In the genomic region with DNA sequence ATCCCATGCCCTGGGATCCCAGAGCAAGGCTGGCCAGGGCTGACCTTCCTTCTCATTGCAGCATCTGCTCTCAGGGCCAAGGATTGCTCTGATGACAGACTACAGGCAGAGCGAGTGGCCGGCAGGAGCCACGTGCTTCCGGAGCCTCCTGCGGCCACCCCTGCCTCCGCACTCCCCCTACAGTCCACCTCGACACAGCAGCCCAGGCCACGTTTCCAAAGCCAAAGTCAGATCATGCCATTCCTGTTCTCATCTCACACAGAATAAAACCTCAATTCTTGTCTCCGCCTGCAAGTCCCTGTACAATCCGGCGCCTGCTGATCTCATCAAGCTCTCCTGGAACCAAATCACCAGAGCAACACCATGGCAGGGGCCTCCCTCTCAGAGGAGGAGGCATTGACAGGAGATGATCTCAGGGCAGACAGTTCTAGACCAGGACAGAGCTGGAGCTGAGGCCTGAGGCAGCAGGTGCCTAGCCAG, we compare ENCODE assay signal across 8 cellular contexts. TPM values are rescaled to one million over a fixed set of nuclear protein-coding genes. Genes with fewer than 3 reads are reported as not detected.
A peak's percentile ranks its signal among the peaks of the same experiment; 100 is the strongest.
DNase-seq lines count a peak whose midpoint lies in the region; ATAC-seq and TF ChIP-seq lines count a peak whose summit lies in the region.

No MANE protein-coding gene starts in this region.

- H3K4me3 Mint-ChIP-seq in naive thymus-derived CD4-positive, alpha-beta T cell, result peak overlapping the region in 1 of 10 donors; percentile 13

- no peak for TF ChIP-seq POLR2A in esophagus squamous epithelium (IDR thresholded peaks at IDR 0.05)

- POLR2A ChIA-PET in naive thymus-derived CD4-positive, alpha-beta T cell (lab: Charles Lee), result no interaction called here

- no peaks in the 10 kb centered on the region for H3K36me3 ChIP-seq in RWPE2 (ENCODE audit: low read depth)
- H3K36me3 ChIP-seq in esophagus squamous epithelium, result no peaks in the 10 kb centered on the region
- H3K36me3 ChIP-seq in naive thymus-derived CD4-positive, alpha-beta T cell (ENCODE audit: control insufficient read depth in 2 of 3, insufficient read depth in 3 of 3, low read length in 3 of 3), result no peaks in the 10 kb centered on the region

- H3K4me1 ChIP-seq in RWPE2 (ENCODE audit: insufficient read depth, poor library complexity, severe bottlenecking), result peaks cover 3% of the 10 kb centered on the region
- H3K4me1 ChIP-seq in esophagus squamous epithelium, result peaks cover 18 to 32% (median 21%) of the 10 kb centered on the region in 3 donors
- no peaks in the 10 kb centered on the region for H3K4me1 ChIP-seq in naive thymus-derived CD4-positive, alpha-beta T cell (ENCODE audit: control insufficient read depth in 2 of 2, insufficient read depth in 2 of 2, low read length in 2 of 2)

- H3K9me3 Mint-ChIP-seq in naive thymus-derived CD4-positive, alpha-beta T cell, result no peaks in the 10 kb centered on the region

- intact Hi-C loops in esophagus squamous epithelium (cut with DNase I), result no loop called here
- intact Hi-C loops in naive thymus-derived CD4-positive, alpha-beta T cell (cut with micrococcal nuclease), result no loop called here

- H3K27ac ChIP-seq in RWPE2 (ENCODE audit: poor library complexity, severe bottlenecking) (no peak overlapping the region), esophagus squamous epithelium (peak overlapping the region; percentile 9 to 59 (median 56))
- no peak overlapping the region for H3K27ac ChIP-seq in naive thymus-derived CD4-positive, alpha-beta T cell (ENCODE audit: low read depth, low read length)

- no peaks in the 10 kb centered on the region for H3K36me3 Mint-ChIP-seq in naive thymus-derived CD4-positive, alpha-beta T cell

- DNase-seq in AG09319 (ENCODE audit: extremely low read depth, low read depth), result peak; percentile 72
- no peak for DNase-seq in RWPE2 (ENCODE audit: low spot score)
- DNase-seq in esophagus squamous epithelium (lab: John Stamatoyannopoulos, UW), result no peak
- no peak for DNase-seq in naive thymus-derived CD4-positive, alpha-beta T cell
- DNase-seq in activated effector memory CD4-positive, alpha-beta T cell treated with Interleukin-2 at 50 U/mL for 16 hours, result no peak
- DNase-seq in NCI-H2029 treated with DMSO at 0.1 percent for 48 hours (lab: John Stamatoyannopoulos, UW), result no peak

- H3K4me1 Mint-ChIP-seq in naive thymus-derived CD4-positive, alpha-beta T cell, result peaks cover 0 to 7% (median 2%) of the 10 kb centered on the region in 7 donors

- H3K4me3 ChIP-seq in RWPE2 (ENCODE audit: severe bottlenecking), result no peak overlapping the region
- no peak overlapping the region for H3K4me3 ChIP-seq in esophagus squamous epithelium
- H3K4me3 ChIP-seq in naive thymus-derived CD4-positive, alpha-beta T cell (ENCODE audit: low read length), result no peak overlapping the region

- H3K27me3 ChIP-seq in RWPE2 (ENCODE audit: insufficient read depth, poor library complexity, severe bottlenecking) (no peaks in the 10 kb centered on the region), esophagus squamous epithelium (no peaks in the 10 kb centered on the region)
- H3K27me3 ChIP-seq in naive thymus-derived CD4-positive, alpha-beta T cell (ENCODE audit: control insufficient read depth in 2 of 2, insufficient read depth in 2 of 2, low read length in 2 of 2), result no peaks in the 10 kb centered on the region

- H3K9me3 ChIP-seq in RWPE2 (ENCODE audit: severe bottlenecking), result no peaks in the 10 kb centered on the region
- no peaks in the 10 kb centered on the region for H3K9me3 ChIP-seq in esophagus squamous epithelium
- H3K9me3 ChIP-seq in naive thymus-derived CD4-positive, alpha-beta T cell (ENCODE audit: control insufficient read depth in 2 of 3, low read length in 3 of 3), result no peaks in the 10 kb centered on the region

- 12 to 24% methylated on average over 7 to 11 of the region's 11 CpGs for WGBS in esophagus squamous epithelium, 2 donors

- ATAC-seq in GM19023 (IDR thresholded peaks at IDR 0.05; ENCODE audit: unreplicated experiment) (peak; percentile 47), HG03139 (IDR thresholded peaks at IDR 0.05; ENCODE audit: unreplicated experiment) (peak; percentile 47), RWPE2 (ENCODE audit: low read depth) (peak; percentile 93)
- peak; percentile 62 for ATAC-seq in naive thymus-derived CD4-positive, alpha-beta T cell

- peak; percentile 86 for TF ChIP-seq CTCF in AG09319 (IDR thresholded peaks at IDR 0.05; ENCODE audit: low read depth, low read length)
- peak; percentile 82 for TF ChIP-seq CTCF in RWPE2 (IDR thresholded peaks at IDR 0.05; ENCODE audit: poor library complexity, severe bottlenecking)
- TF ChIP-seq CTCF in esophagus squamous epithelium (IDR thresholded peaks at IDR 0.05), result peak; percentile 27 to 72 (median 60)

- peaks cover 4 to 55% (median 8%) of the 10 kb centered on the region in 5 donors for H3K27me3 Mint-ChIP-seq in naive thymus-derived CD4-positive, alpha-beta T cell

- CTCF ChIA-PET in naive thymus-derived CD4-positive, alpha-beta T cell (lab: Charles Lee), result no interaction called here

- H3K27ac Mint-ChIP-seq in naive thymus-derived CD4-positive, alpha-beta T cell, result no peak overlapping the region

RNA-seq across cellular contexts. Expression of a gene that starts 20.9 kb away (rescaled TPM):
- not detected for total RNA-seq in esophagus squamous epithelium
- total RNA-seq in naive thymus-derived CD4-positive, alpha-beta T cell, result under 1 TPM in 1 of 5 experiments, not detected in 4; 0.61 TPM
- polyA plus RNA-seq in naive thymus-derived CD4-positive, alpha-beta T cell, result under 1 TPM in 1 of 2 donors, not detected in 1; 0.25 TPM

RNA-seq across cellular contexts. Expression of a gene that starts 23.1 kb away (rescaled TPM):
- total RNA-seq in esophagus squamous epithelium, result 10 to 100 TPM; 33.1 to 40.2 (median 38.1) TPM
- 10 to 100 TPM; 13.2 to 58.2 (median 27.9) TPM for total RNA-seq in naive thymus-derived CD4-positive, alpha-beta T cell
- 1 to 10 TPM; 2.3 to 2.5 TPM for polyA plus RNA-seq in naive thymus-derived CD4-positive, alpha-beta T cell

RNA-seq across cellular contexts. Expression of a gene that starts 45.9 kb away (rescaled TPM):
- 10 to 100 TPM; 12.5 to 95.4 (median 18.8) TPM for total RNA-seq in esophagus squamous epithelium
- 100 to 1,000 TPM in 4 of 5 experiments, 10 to 100 TPM in 1; 61.3 to 216 (median 111) TPM for total RNA-seq in naive thymus-derived CD4-positive, alpha-beta T cell
- 10 to 100 TPM; 54.0 to 81.6 TPM for polyA plus RNA-seq in naive thymus-derived CD4-positive, alpha-beta T cell

Comparison
In these comparisons a context has a peak if more than half of its experiments do, and no peak if none do; other contexts are left out.
1. H3K27ac ChIP-seq: peak in esophagus squamous epithelium (4 of 4); none in RWPE2 (single experiment) and naive thymus-derived CD4-positive, alpha-beta T cell (single experiment).
2. Peak in every context shown above with its lines, with median percentiles within 50 percentile points of each other: CTCF ChIP-seq and ATAC-seq.